Comparison of ENCODE assay signal across 10 cellular contexts in genomic region chr10:124642076-124642710, GRCh38.
DNase-seq lines count a peak whose midpoint lies in the region; ATAC-seq and TF ChIP-seq lines count a peak whose summit lies in the region.
"Had no signal": no experiment of that assay in that cellular context is flagged by ENCODE, and none has a peak within 500 bp of the region (broad histone marks: within the 10 kb centered on the region; RNA-seq: fewer than 3 reads in every experiment).

No MANE protein-coding gene starts in this region.

- TF ChIP-seq POLR2A in esophagus squamous epithelium (IDR thresholded peaks at IDR 0.05) (no peak), sigmoid colon (IDR thresholded peaks at IDR 0.05) (no peak)

- DNase-seq in DMS79 treated with DMSO at 0.1 percent for 48 hours (lab: John Stamatoyannopoulos, UW) (peak; percentile 52), NCI-H524 (lab: John Stamatoyannopoulos, UW) (peak; percentile 25 to 60), esophagus squamous epithelium (lab: John Stamatoyannopoulos, UW) (no peak), sigmoid colon (peak; percentile 87), mesenteric fat pad (ENCODE audit: low spot score) (no peak)
- DNase-seq: left colon, SHP77 treated with DMSO at 0.1 percent for 48 hours had no signal

- H3K4me1 ChIP-seq in esophagus squamous epithelium: peaks cover 55 to 100% (median 80%) of the 10 kb centered on the region in 3 donors
- H3K4me1 ChIP-seq in sigmoid colon: peaks cover 0 to 78% (median 61%) of the 10 kb centered on the region in 4 donors

- ATAC-seq in GM18861 (IDR thresholded peaks at IDR 0.05; ENCODE audit: unreplicated experiment) (no peak), HG03565 (IDR thresholded peaks at IDR 0.05; ENCODE audit: unreplicated experiment) (no peak), HG02798 (IDR thresholded peaks at IDR 0.05; ENCODE audit: poor library complexity, unreplicated experiment) (no peak)

- intact Hi-C loops in esophagus squamous epithelium (cut with DNase I) (no loop called here), sigmoid colon (cut with DNase I) (no loop called here)

- H3K4me3 ChIP-seq in esophagus squamous epithelium (no peak overlapping the region), sigmoid colon (no peak overlapping the region)

- H3K27ac ChIP-seq in esophagus squamous epithelium (peak overlapping the region; percentile 32 to 77 (median 62)), sigmoid colon (peak overlapping the region; percentile 54 to 81 (median 70))

- 47 to 67% methylated on average over 5 to 12 of the region's 21 CpGs for WGBS in esophagus squamous epithelium, 2 donors
- 92 to 95% methylated on average over 21 of the region's 21 CpGs for WGBS in sigmoid colon, 2 donors

- TF ChIP-seq CTCF in esophagus squamous epithelium (IDR thresholded peaks at IDR 0.05) (no peak), sigmoid colon (IDR thresholded peaks at IDR 0.05) (no peak)

- H3K36me3 ChIP-seq in esophagus squamous epithelium (peaks cover 0 to 18% (median 0%) of the 10 kb centered on the region in 3 donors), sigmoid colon (no peaks in the 10 kb centered on the region)

- TF ChIP-seq EP300 in sigmoid colon (IDR thresholded peaks at IDR 0.05): no peak

- H3K9me3 ChIP-seq in esophagus squamous epithelium: no peaks in the 10 kb centered on the region
- H3K9me3 ChIP-seq in sigmoid colon: no peaks in the 10 kb centered on the region

- no peaks in the 10 kb centered on the region for H3K27me3 ChIP-seq in esophagus squamous epithelium
- H3K27me3 ChIP-seq in sigmoid colon: no peaks in the 10 kb centered on the region

Comparison
In these comparisons a context has a peak if more than half of its experiments do, and no peak if none do; other contexts are left out.
1. DNase-seq: peak in DMS79 treated with DMSO at 0.1 percent for 48 hours (single experiment), NCI-H524 (2 of 2) and sigmoid colon (single experiment); none in esophagus squamous epithelium (single experiment) and mesenteric fat pad (single experiment).